In genomic region chr13:98795220-98795619, GRCh38 we compare ENCODE assay signal across 17 cellular contexts. TPM values are rescaled to one million over a fixed set of nuclear protein-coding genes. Genes with fewer than 3 reads are reported as not detected.
DNase-seq lines count a peak whose midpoint lies in the region; ATAC-seq and TF ChIP-seq lines count a peak whose summit lies in the region.
"Had no signal": no experiment of that assay in that cellular context is flagged by ENCODE, and none has a peak within 500 bp of the region (broad histone marks: within the 10 kb centered on the region; RNA-seq: fewer than 3 reads in every experiment).

No MANE protein-coding gene starts in this region.

- CTCF ChIA-PET in activated naive CD4-positive, alpha-beta T cell treated with anti-CD3 and anti-CD28 coated beads for 36 hours (lab: Charles Lee): interaction anchor here (0.6 kb wide), 1 partner anchor 462 kb away, joined by 3 read pairs; no protein-coding TSS in a partner anchor

- intact Hi-C loops in activated naive CD4-positive, alpha-beta T cell treated with anti-CD3 and anti-CD28 coated beads for 36 hours (cut with micrococcal nuclease): no loop called here
- intact Hi-C loops in sciatic nerve (cut with DNase I): no loop called here

- H3K36me3 Mint-ChIP-seq in activated naive CD4-positive, alpha-beta T cell treated with anti-CD3 and anti-CD28 coated beads for 36 hours (ENCODE audit: low read depth): peaks cover 66% of the 10 kb centered on the region
- H3K36me3 Mint-ChIP-seq in endothelial cell (ENCODE audit: low read depth, unreplicated experiment): peaks cover 66% of the 10 kb centered on the region
- peaks cover 21% of the 10 kb centered on the region for H3K36me3 Mint-ChIP-seq in type B pancreatic cell

- no peak for DNase-seq in activated naive CD4-positive, alpha-beta T cell treated with anti-CD3 and anti-CD28 coated beads for 36 hours
- DNase-seq in activated naive CD4-positive, alpha-beta T cell treated with anti-CD3 and anti-CD28 coated beads, Interleukin-2, amount 50 U/mL, for 16 hours: no peak
- DNase-seq in endothelial cell (ENCODE audit: low spot score): no peak
- DNase-seq in islet precursor cell: peak; percentile 18
- DNase-seq in type B pancreatic cell (ENCODE audit: extremely low spot score, unreplicated experiment): peak; percentile 25
- no peak for DNase-seq in sciatic nerve (ENCODE audit: low spot score)
- DNase-seq in NCI-H187 treated with DMSO at 0.1 percent for 48 hours (lab: John Stamatoyannopoulos, UW): no peak
- DNase-seq: AML-193; Caco-2; Calu3; CD4-positive, alpha-beta T cell; CD8-positive, alpha-beta T cell; DMS79 treated with DMSO at 0.1 percent for 48 hours; GF-D8 had no signal

- H3K27ac Mint-ChIP-seq in activated naive CD4-positive, alpha-beta T cell treated with anti-CD3 and anti-CD28 coated beads for 36 hours: peak overlapping the region; percentile 3
- H3K27ac Mint-ChIP-seq in endothelial cell (ENCODE audit: unreplicated experiment): no peak overlapping the region
- no peak overlapping the region for H3K27ac Mint-ChIP-seq in type B pancreatic cell
- H3K27ac Mint-ChIP-seq: B cell; CD4-positive, alpha-beta T cell; CD8-positive, alpha-beta T cell had no signal

- no peak for TF ChIP-seq CTCF in endothelial cell (IDR thresholded peaks at IDR 0.05; ENCODE audit: unreplicated experiment)
- no peak for TF ChIP-seq CTCF in type B pancreatic cell (conservative IDR thresholded peaks at IDR 0.05)

- H3K9me3 Mint-ChIP-seq in activated naive CD4-positive, alpha-beta T cell treated with anti-CD3 and anti-CD28 coated beads for 36 hours: peaks cover 10% of the 10 kb centered on the region
- H3K9me3 Mint-ChIP-seq in endothelial cell (ENCODE audit: unreplicated experiment) (no peaks in the 10 kb centered on the region), type B pancreatic cell (no peaks in the 10 kb centered on the region)

- ATAC-seq in sciatic nerve: no peak
- ATAC-seq: A549; CD8-positive, alpha-beta T cell had no signal

- no peak overlapping the region for H3K4me3 Mint-ChIP-seq in activated naive CD4-positive, alpha-beta T cell treated with anti-CD3 and anti-CD28 coated beads for 36 hours
- H3K4me3 Mint-ChIP-seq in endothelial cell (ENCODE audit: unreplicated experiment) (peak overlapping the region; percentile 49), type B pancreatic cell (no peak overlapping the region)
- H3K4me3 Mint-ChIP-seq: B cell; CD4-positive, alpha-beta T cell; CD8-positive, alpha-beta T cell had no signal

- no peaks in the 10 kb centered on the region for H3K27me3 Mint-ChIP-seq in activated naive CD4-positive, alpha-beta T cell treated with anti-CD3 and anti-CD28 coated beads for 36 hours (ENCODE audit: low read depth)
- peaks cover under 1% of the 10 kb centered on the region for H3K27me3 Mint-ChIP-seq in endothelial cell (ENCODE audit: unreplicated experiment)
- no peaks in the 10 kb centered on the region for H3K27me3 Mint-ChIP-seq in type B pancreatic cell
- H3K27me3 Mint-ChIP-seq: B cell; CD4-positive, alpha-beta T cell had no signal

- H3K4me1 Mint-ChIP-seq in activated naive CD4-positive, alpha-beta T cell treated with anti-CD3 and anti-CD28 coated beads for 36 hours (ENCODE audit: low read depth): no peaks in the 10 kb centered on the region
- H3K4me1 Mint-ChIP-seq in endothelial cell (ENCODE audit: unreplicated experiment) (no peaks in the 10 kb centered on the region), type B pancreatic cell (ENCODE audit: unreplicated experiment) (no peaks in the 10 kb centered on the region)
- H3K4me1 Mint-ChIP-seq: B cell had no signal

RNA-seq across cellular contexts. Expression of gene SLC15A1, which starts 42.7 kb away (rescaled TPM):
- not detected for total RNA-seq in activated naive CD4-positive, alpha-beta T cell treated with anti-CD3 and anti-CD28 coated beads for 36 hours
- total RNA-seq in endothelial cell (ENCODE audit: unreplicated experiment) (0.10 TPM), type B pancreatic cell (ENCODE audit: low replicate concordance) (3.2 and 10.9 TPM in 2 replicates), sciatic nerve (0.22 TPM)
- total RNA-seq: A172; B cell; CD4-positive, alpha-beta T cell; CD8-positive, alpha-beta T cell had no signal

Comparison
In these comparisons a context has a peak if more than half of its experiments do, and no peak if none do; other contexts are left out.
1. DNase-seq: peak in islet precursor cell (single experiment) and type B pancreatic cell (single experiment); none in activated naive CD4-positive, alpha-beta T cell treated with anti-CD3 and anti-CD28 coated beads for 36 hours (single experiment), activated naive CD4-positive, alpha-beta T cell treated with anti-CD3 and anti-CD28 coated beads, Interleukin-2, amount 50 U/mL, for 16 hours (single experiment), endothelial cell (single experiment), sciatic nerve (single experiment) and NCI-H187 treated with DMSO at 0.1 percent for 48 hours (single experiment).